ENCODE assay signal across 8 cellular contexts in the genomic region with DNA sequence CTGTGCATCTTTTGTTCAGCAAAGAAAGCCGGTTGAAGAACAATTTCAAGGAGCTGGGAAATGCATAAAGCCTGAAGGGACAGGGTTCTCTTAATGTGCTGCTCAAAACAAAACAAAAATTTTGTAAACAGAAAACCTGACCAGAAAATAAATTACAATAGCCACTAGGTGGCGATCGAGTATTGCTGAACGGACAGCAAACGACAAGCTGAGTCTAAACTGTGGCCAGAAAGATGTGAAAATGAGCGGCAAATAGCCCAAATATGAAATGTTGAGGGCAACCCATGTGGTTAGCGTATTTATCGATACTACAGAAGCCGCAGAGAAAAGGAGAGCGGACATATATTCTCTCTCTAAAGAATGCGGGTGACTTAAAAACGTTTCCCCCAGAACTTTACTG. TPM values are rescaled to one million over a fixed set of nuclear protein-coding genes. Genes with fewer than 3 reads are reported as not detected.
"Had no signal": no experiment of that assay in that cellular context is flagged by ENCODE, and none has a peak within 500 bp of the region (broad histone marks: within the 10 kb centered on the region; RNA-seq: fewer than 3 reads in every experiment).

No MANE protein-coding gene starts in this region.

RNA-seq across cellular contexts. Expression of a gene that starts 16.7 kb away (rescaled TPM):
- total RNA-seq: M059J; PC-3; Right ventricle myocardium inferior; RPMI7951; SJCRH30; SK-MEL-5; T-helper 1 cell treated with Interleukin-12 subunit alpha and Interleukin-12 subunit beta and Interleukin-4 antibody, amounts not matched to agents 30 ng/mL and 1 ng/mL, for 36 hours had no signal

RNA-seq across cellular contexts. Expression of a gene that starts 20.6 kb away (rescaled TPM):
- total RNA-seq: Right ventricle myocardium inferior; T-cell; T-helper 1 cell treated with Interleukin-12 subunit alpha and Interleukin-12 subunit beta and Interleukin-4 antibody, amounts not matched to agents 30 ng/mL and 1 ng/mL, for 36 hours had no signal
